8 cellular contexts compared by ENCODE assay signal in the genomic region with DNA sequence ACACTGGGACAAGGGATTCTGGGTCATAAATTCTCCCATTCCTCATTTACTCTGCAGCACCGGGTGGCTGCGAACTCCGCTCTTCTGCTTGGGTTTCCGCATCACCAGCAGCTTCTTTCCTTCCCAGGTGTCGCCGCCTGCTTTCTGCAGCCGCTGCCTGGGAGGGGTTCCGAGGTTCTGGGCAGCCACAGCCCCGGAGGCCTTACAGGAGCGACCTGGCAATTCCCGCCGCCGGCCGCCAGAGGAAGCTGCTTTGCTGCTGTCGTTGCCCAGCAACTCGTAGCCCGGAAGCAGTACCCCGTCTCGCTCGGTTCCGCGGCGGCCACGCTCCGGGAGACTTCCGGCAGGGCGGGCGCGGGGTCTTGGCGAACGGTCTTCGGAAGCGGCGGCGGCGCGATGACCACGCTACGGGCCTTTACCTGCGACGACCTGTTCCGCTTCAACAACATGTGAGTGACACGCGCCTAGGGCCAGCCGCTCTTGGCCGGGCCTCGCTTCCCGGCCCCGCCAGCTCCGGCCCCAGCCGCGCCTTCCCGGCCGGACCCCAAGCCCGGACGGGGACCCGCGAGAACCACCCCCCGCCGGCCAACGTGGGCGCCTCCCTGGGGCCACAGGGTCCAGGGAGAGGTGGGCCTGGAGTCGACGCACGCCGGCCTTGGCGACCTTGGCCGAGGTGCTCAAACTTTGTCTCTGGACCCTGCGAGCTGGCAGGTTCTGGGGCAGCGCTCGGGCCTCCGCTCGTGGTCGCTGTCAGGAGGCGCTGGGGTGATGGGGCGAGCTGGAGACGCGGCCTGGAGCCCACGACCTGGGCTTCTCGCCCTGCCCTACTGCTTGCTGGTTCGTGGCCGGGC. TPM values are rescaled to one million over a fixed set of nuclear protein-coding genes. Genes with fewer than 3 reads are reported as not detected.
A peak's percentile ranks its signal among the peaks of the same experiment; 100 is the strongest.
DNase-seq lines count a peak whose midpoint lies in the region; ATAC-seq and TF ChIP-seq lines count a peak whose summit lies in the region.

A gene with protein sequence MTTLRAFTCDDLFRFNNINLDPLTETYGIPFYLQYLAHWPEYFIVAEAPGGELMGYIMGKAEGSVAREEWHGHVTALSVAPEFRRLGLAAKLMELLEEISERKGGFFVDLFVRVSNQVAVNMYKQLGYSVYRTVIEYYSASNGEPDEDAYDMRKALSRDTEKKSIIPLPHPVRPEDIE (plus strand): TSS at position 362 of the 851 bp plus-strand sequence. CDS start 35 bp downstream, at position 397.

- ATAC-seq in GM23338, result peak; percentile 96
- ATAC-seq in stimulated activated naive CD8-positive, alpha-beta T cell treated with anti-CD3 and anti-CD28 coated beads, Interleukin-15, amount 100 ng/mL, for 72 hours, result peak; percentile 99

- H3K36me3 Mint-ChIP-seq in GM23338 (ENCODE audit: low read depth) (peaks cover 5% of the 10 kb centered on the region; the same call in 2 of the 3 replicates), nephron progenitor cell (ENCODE audit: low read depth) (no peaks in the 10 kb centered on the region)

- H3K79me2 ChIP-seq in GM23338 (replicated peaks; ENCODE audit: insufficient read depth), result peaks cover 44% of the 10 kb centered on the region

- H4K20me1 ChIP-seq in GM23338 (replicated peaks; ENCODE audit: insufficient read depth), result peaks cover 11% of the 10 kb centered on the region

- no peaks in the 10 kb centered on the region for H3K9me3 Mint-ChIP-seq in GM23338
- no peaks in the 10 kb centered on the region for H3K9me3 Mint-ChIP-seq in nephron progenitor cell
- H3K9me3 Mint-ChIP-seq in stimulated activated naive CD8-positive, alpha-beta T cell treated with anti-CD3 and anti-CD28 coated beads, Interleukin-15, amount 100 ng/mL, for 72 hours, result no peaks in the 10 kb centered on the region

- peak; percentile 39 to 56 for TF ChIP-seq CTCF in GM23338 (conservative IDR thresholded peaks at IDR 0.05; ENCODE audit: low read depth in 2 of 2)
- TF ChIP-seq CTCF in fibroblast of the aortic adventitia (IDR thresholded peaks at IDR 0.05; ENCODE audit: insufficient read depth, low read length), result peak; percentile 89
- peak; percentile 63 for TF ChIP-seq CTCF in nephron progenitor cell (IDR thresholded peaks at IDR 0.05)

- peaks cover 9% of the 10 kb centered on the region for H3K4me1 ChIP-seq in GM23338 (ENCODE audit: insufficient read depth)

- H3K27me3 Mint-ChIP-seq in GM23338 (ENCODE audit: insufficient read depth, low read depth, poor library complexity) (peaks cover 13% of the 10 kb centered on the region), nephron progenitor cell (ENCODE audit: low read depth, poor library complexity) (no peaks in the 10 kb centered on the region)
- no peaks in the 10 kb centered on the region for H3K27me3 Mint-ChIP-seq in stimulated activated naive CD8-positive, alpha-beta T cell treated with anti-CD3 and anti-CD28 coated beads, Interleukin-15, amount 100 ng/mL, for 72 hours

- DNase-seq in ELR (ENCODE audit: low read depth), result peak; percentile 93
- peak; percentile 97 for DNase-seq in GM23338 (ENCODE audit: low spot score)
- DNase-seq in LHCN-M2 (ENCODE audit: low read depth), result peak; percentile 87
- peak; percentile 82 for DNase-seq in activated effector memory CD4-positive, alpha-beta T cell treated with Interleukin-2 at 50 U/mL for 16 hours
- peak; percentile 90 for DNase-seq in fibroblast of the aortic adventitia (ENCODE audit: low read depth)
- peak; percentile 94 for DNase-seq in nephron progenitor cell
- peak; percentile 88 to 93 for DNase-seq in stimulated activated naive CD8-positive, alpha-beta T cell treated with anti-CD3 and anti-CD28 coated beads, Interleukin-15, amount 100 ng/mL, for 72 hours

- H3K4me2 ChIP-seq in GM23338, result peak within 1 kb of the TSS; percentile 96

- peak within 1 kb of the TSS; percentile 86 for H3K27ac Mint-ChIP-seq in GM23338
- H3K27ac Mint-ChIP-seq in nephron progenitor cell, result peak within 1 kb of the TSS; percentile 91
- peak within 1 kb of the TSS; percentile 94 to 95 for H3K27ac Mint-ChIP-seq in stimulated activated naive CD8-positive, alpha-beta T cell treated with anti-CD3 and anti-CD28 coated beads, Interleukin-15, amount 100 ng/mL, for 72 hours

- peak within 1 kb of the TSS; percentile 90 for H3K4me3 Mint-ChIP-seq in GM23338
- peak within 1 kb of the TSS; percentile 81 for H3K4me3 Mint-ChIP-seq in nephron progenitor cell
- H3K4me3 Mint-ChIP-seq in stimulated activated naive CD8-positive, alpha-beta T cell treated with anti-CD3 and anti-CD28 coated beads, Interleukin-15, amount 100 ng/mL, for 72 hours, result peak within 1 kb of the TSS; percentile 96 to 97

- H3K27ac ChIP-seq in GM23338 (ENCODE audit: low read depth), result no peak within 1 kb of the TSS; the same call in 1 of the 2 replicates

- peaks cover 25% of the 10 kb centered on the region for H3K4me1 Mint-ChIP-seq in GM23338
- peaks cover 58% of the 10 kb centered on the region for H3K4me1 Mint-ChIP-seq in nephron progenitor cell
- peaks cover 57% of the 10 kb centered on the region for H3K4me1 Mint-ChIP-seq in stimulated activated naive CD8-positive, alpha-beta T cell treated with anti-CD3 and anti-CD28 coated beads, Interleukin-15, amount 100 ng/mL, for 72 hours

- H3K27me3 ChIP-seq in GM23338 (ENCODE audit: insufficient read depth), result no peaks in the 10 kb centered on the region

- no peaks in the 10 kb centered on the region for H3F3A ChIP-seq in GM23338 (replicated peaks; ENCODE audit: low read depth)

- H3K4me3 ChIP-seq in GM23338, result peak within 1 kb of the TSS; percentile 87
- H3K4me3 ChIP-seq in fibroblast of the aortic adventitia (ENCODE audit: low read depth, low read length), result peak within 1 kb of the TSS; percentile 92

- no peaks in the 10 kb centered on the region for H3K9me2 ChIP-seq in GM23338 (ENCODE audit: insufficient read depth)

- TF ChIP-seq POLR2A in Raji (IDR thresholded peaks at IDR 0.05; ENCODE audit: insufficient read depth, low read depth, low read length), result peak; percentile 64

- peak within 1 kb of the TSS; percentile 97 for H2AFZ ChIP-seq in GM23338

- no peaks in the 10 kb centered on the region for H3K36me3 ChIP-seq in GM23338 (ENCODE audit: insufficient read depth)

TF ChIP-seq in GM23338, 12 proteins besides CTCF, POLR2A, EP300 and RAD21 (continues in another document):
- TF ChIP-seq ZNF331 (CRISPR knock-in tag; IDR thresholded peaks at IDR 0.05; ENCODE audit: low read depth) (no peak), STAT1 (IDR thresholded peaks at IDR 0.05; ENCODE audit: unreplicated experiment) (no peak), EZH2phosphoT487 (IDR thresholded peaks at IDR 0.05; ENCODE audit: unreplicated experiment) (no peak), NANOG (IDR thresholded peaks at IDR 0.05; ENCODE audit: borderline replicate concordance) (no peak), JUNB (IDR thresholded peaks at IDR 0.05; ENCODE audit: unreplicated experiment) (no peak), ZNF114 (CRISPR knock-in tag; IDR thresholded peaks at IDR 0.05) (0 out of 2 replicates have a peak, but pooled peaks have one; percentile 33), POLR2AphosphoS5 (IDR thresholded peaks at IDR 0.05; ENCODE audit: low read depth) (peak; percentile 71), EZH2 (IDR thresholded peaks at IDR 0.05; ENCODE audit: low read depth, unreplicated experiment) (no peak), CREB1 (CRISPR knock-in tag; IDR thresholded peaks at IDR 0.05; ENCODE audit: low read depth) (peak; percentile 48; the same call in 1 of the 2 replicates)
- TF ChIP-seq, protein P1, sequence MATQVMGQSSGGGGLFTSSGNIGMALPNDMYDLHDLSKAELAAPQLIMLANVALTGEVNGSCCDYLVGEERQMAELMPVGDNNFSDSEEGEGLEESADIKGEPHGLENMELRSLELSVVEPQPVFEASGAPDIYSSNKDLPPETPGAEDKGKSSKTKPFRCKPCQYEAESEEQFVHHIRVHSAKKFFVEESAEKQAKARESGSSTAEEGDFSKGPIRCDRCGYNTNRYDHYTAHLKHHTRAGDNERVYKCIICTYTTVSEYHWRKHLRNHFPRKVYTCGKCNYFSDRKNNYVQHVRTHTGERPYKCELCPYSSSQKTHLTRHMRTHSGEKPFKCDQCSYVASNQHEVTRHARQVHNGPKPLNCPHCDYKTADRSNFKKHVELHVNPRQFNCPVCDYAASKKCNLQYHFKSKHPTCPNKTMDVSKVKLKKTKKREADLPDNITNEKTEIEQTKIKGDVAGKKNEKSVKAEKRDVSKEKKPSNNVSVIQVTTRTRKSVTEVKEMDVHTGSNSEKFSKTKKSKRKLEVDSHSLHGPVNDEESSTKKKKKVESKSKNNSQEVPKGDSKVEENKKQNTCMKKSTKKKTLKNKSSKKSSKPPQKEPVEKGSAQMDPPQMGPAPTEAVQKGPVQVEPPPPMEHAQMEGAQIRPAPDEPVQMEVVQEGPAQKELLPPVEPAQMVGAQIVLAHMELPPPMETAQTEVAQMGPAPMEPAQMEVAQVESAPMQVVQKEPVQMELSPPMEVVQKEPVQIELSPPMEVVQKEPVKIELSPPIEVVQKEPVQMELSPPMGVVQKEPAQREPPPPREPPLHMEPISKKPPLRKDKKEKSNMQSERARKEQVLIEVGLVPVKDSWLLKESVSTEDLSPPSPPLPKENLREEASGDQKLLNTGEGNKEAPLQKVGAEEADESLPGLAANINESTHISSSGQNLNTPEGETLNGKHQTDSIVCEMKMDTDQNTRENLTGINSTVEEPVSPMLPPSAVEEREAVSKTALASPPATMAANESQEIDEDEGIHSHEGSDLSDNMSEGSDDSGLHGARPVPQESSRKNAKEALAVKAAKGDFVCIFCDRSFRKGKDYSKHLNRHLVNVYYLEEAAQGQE (IDR thresholded peaks at IDR 0.05; ENCODE audit: unreplicated experiment), result no peak
- TF ChIP-seq, protein P2, sequence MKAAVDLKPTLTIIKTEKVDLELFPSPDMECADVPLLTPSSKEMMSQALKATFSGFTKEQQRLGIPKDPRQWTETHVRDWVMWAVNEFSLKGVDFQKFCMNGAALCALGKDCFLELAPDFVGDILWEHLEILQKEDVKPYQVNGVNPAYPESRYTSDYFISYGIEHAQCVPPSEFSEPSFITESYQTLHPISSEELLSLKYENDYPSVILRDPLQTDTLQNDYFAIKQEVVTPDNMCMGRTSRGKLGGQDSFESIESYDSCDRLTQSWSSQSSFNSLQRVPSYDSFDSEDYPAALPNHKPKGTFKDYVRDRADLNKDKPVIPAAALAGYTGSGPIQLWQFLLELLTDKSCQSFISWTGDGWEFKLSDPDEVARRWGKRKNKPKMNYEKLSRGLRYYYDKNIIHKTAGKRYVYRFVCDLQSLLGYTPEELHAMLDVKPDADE (IDR thresholded peaks at IDR 0.05), result peak; percentile 65; the same call in 1 of the 2 replicates

RNA-seq across cellular contexts. Expression of the gene that starts here (rescaled TPM):
- 28.7 and 29.4 TPM in 2 replicates for total RNA-seq in GM23338 (2014; rRNA removed; shearing (Covaris generic))
- 117 and 127 TPM in 2 replicates for polyA plus RNA-seq in GM23338 (2016; fragmentation: Nextera tagmentation; extraction: Ambion mirVana)
- 39.1 and 59.8 TPM in 2 replicates for total RNA-seq in LHCN-M2 (2014; rRNA removed)
- 56.3 TPM for polyA plus RNA-seq in LHCN-M2 (2012)
- 19.3 and 49.3 TPM in 2 replicates for total RNA-seq in fibroblast of the aortic adventitia (ENCODE audit: low replicate concordance)
